In the genomic region with DNA sequence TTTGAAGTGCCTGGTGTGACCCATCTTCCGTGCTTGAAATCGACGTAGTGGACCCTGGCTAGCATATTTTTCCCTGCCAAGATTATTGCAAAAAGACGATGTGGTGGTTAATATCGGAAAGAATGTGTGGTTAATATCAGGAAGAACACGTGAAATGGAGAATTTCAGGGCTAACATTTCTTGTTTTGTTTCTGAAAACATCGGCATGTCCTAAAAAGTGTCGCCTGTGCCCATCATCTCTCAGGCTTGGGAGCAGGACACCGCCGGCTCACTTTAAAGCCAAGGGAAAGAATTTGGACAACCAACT, we compare ENCODE assay signal across 9 cellular contexts. TPM values are rescaled to one million over a fixed set of nuclear protein-coding genes. Genes with fewer than 3 reads are reported as not detected.
DNase-seq lines count a peak whose midpoint lies in the region; ATAC-seq, FAIRE-seq and TF ChIP-seq lines count a peak whose summit lies in the region.
"Had no signal": no experiment of that assay in that cellular context is flagged by ENCODE, and none has a peak within 500 bp of the region (broad histone marks: within the 10 kb centered on the region; RNA-seq: fewer than 3 reads in every experiment).

No MANE protein-coding gene starts in this region.

- H3K27me3 ChIP-seq in SK-N-SH (ENCODE audit: insufficient read depth), result no peaks in the 10 kb centered on the region
- H3K27me3 ChIP-seq in keratinocyte (ENCODE audit: control insufficient read depth, extremely low read depth, insufficient read depth, low read length), result no peaks in the 10 kb centered on the region
- H3K27me3 ChIP-seq in subcutaneous abdominal adipose tissue (ENCODE audit: control insufficient read depth in 5 of 5, insufficient read depth in 4 of 5, low read length in 5 of 5), result no peaks in the 10 kb centered on the region

- H4K20me1 ChIP-seq in SK-N-SH (ENCODE audit: insufficient read depth), result no peaks in the 10 kb centered on the region
- H4K20me1 ChIP-seq in keratinocyte (ENCODE audit: control insufficient read depth, extremely low read depth, insufficient read depth, low read length), result no peaks in the 10 kb centered on the region

- H3K9me3 Mint-ChIP-seq in activated T-helper 17 cell treated with anti-CD3 and anti-CD28 coated beads, Interleukin-2, amount 50 U/mL, for 72 hours, result no peaks in the 10 kb centered on the region

- H3K79me2 ChIP-seq in SK-N-SH (ENCODE audit: insufficient read depth), result no peaks in the 10 kb centered on the region
- H3K79me2 ChIP-seq in keratinocyte (ENCODE audit: control insufficient read depth, insufficient read depth, low read length), result no peaks in the 10 kb centered on the region

- H3K27ac ChIP-seq in SK-N-SH (ENCODE audit: low read depth in 2 of 2, low read length in 1 of 2), result peak overlapping the region; percentile 56 to 74; a peak in 3 of 4 replicates
- no peak overlapping the region for H3K27ac ChIP-seq in keratinocyte (ENCODE audit: control insufficient read depth, insufficient read depth, low read length)
- peak overlapping the region; percentile 40 for H3K27ac ChIP-seq in subcutaneous abdominal adipose tissue (ENCODE audit: low read depth, low read length)

- H3K4me1 ChIP-seq in SK-N-SH (ENCODE audit: control insufficient read depth in 1 of 2, insufficient read depth in 2 of 2, low read depth in 1 of 2, low read length in 1 of 2) (peaks cover 7 to 21% of the 10 kb centered on the region in 2 experiments), keratinocyte (ENCODE audit: control insufficient read depth, extremely low read depth, insufficient read depth, low read length) (peaks cover 9% of the 10 kb centered on the region), subcutaneous abdominal adipose tissue (ENCODE audit: control insufficient read depth in 5 of 5, insufficient read depth in 5 of 5, low read length in 5 of 5) (peaks cover 4 to 29% (median 24%) of the 10 kb centered on the region in 5 donors)

- no peak for TF ChIP-seq CTCF in SK-N-SH (IDR thresholded peaks at IDR 0.05)
- no peak for TF ChIP-seq CTCF in keratinocyte (optimal IDR thresholded peaks at IDR 0.05 in 1 of 3, IDR thresholded peaks at IDR 0.05 in 1 of 3, conservative IDR thresholded peaks at IDR 0.05 in 1 of 3; ENCODE audit: extremely low read depth in 1 of 3, insufficient read depth in 2 of 3, low read length in 3 of 3)
- TF ChIP-seq CTCF in D721Med (IDR thresholded peaks at IDR 0.05; ENCODE audit: insufficient read depth, missing control alignments), result no peak

- peaks cover 14% of the 10 kb centered on the region for H3F3A ChIP-seq in SK-N-SH (replicated peaks; ENCODE audit: insufficient read depth)

- WGBS in SK-N-SH (ENCODE audit: low lambda C conversion rate), result 12% methylated on average over 10 of the region's 10 CpGs

- no peak for TF ChIP-seq EP300 in SK-N-SH (IDR thresholded peaks at IDR 0.05; ENCODE audit: borderline replicate concordance in 1 of 2, low read depth in 1 of 2, low read length in 1 of 2)

- CTCF ChIA-PET in SK-N-SH (lab: Yijun Ruan, JAX), result interaction anchor here (0.6 to 35.7 kb wide), 36 partner anchors 8 to 226 kb away, joined by 3 to 1216 read pairs (median 4); a partner anchor contains a TSS

- POLR2A ChIA-PET in SK-N-SH (lab: Yijun Ruan, JAX), result interaction anchor here (0.5 to 1.4 kb wide), 13 partner anchors 9 to 155 kb away, joined by 3 to 13 read pairs (median 5); a partner anchor contains a TSS

- peak overlapping the region; percentile 72 to 87 for H3K4me3 ChIP-seq in SK-N-SH (ENCODE audit: low read depth in 2 of 2, low read length in 1 of 2)
- H3K4me3 ChIP-seq in keratinocyte (ENCODE audit: control insufficient read depth in 2 of 3, extremely low read depth in 1 of 3, insufficient read depth in 2 of 3, low read depth in 1 of 3, low read length in 3 of 3), result peak overlapping the region; percentile 55 to 87 (median 70)
- H3K4me3 ChIP-seq in subcutaneous abdominal adipose tissue (ENCODE audit: low read depth in 1 of 5, low read length in 5 of 5), result peak overlapping the region; percentile 53 to 69 (median 65)

- ATAC-seq in SK-N-SH treated with all-trans-retinoic acid at 6 μM for 48 hours, result no peak
- no peak for ATAC-seq in activated T-helper 17 cell treated with anti-CD3 and anti-CD28 coated beads, Interleukin-2, amount 50 U/mL, for 72 hours (replicated peaks)

- H3K9me2 ChIP-seq in SK-N-SH, result no peaks in the 10 kb centered on the region

- dilution Hi-C loops in keratinocyte (cut with MboI; ENCODE audit: extremely low pct_ligation_motif_present, low sequenced_read_pairs), result no loop called here

- peak overlapping the region; percentile 99 for H3K4me2 ChIP-seq in SK-N-SH
- peak overlapping the region; percentile 96 for H3K4me2 ChIP-seq in keratinocyte (ENCODE audit: control insufficient read depth, extremely low read depth, insufficient read depth, low read depth, low read length)

- peak; percentile 66 for FAIRE-seq in keratinocyte (lab: Jason Lieb, UNC)
- no peak for FAIRE-seq in D721Med (lab: Jason Lieb, UNC)
- no peak for FAIRE-seq in GM12891 (lab: Jason Lieb, UNC)
- FAIRE-seq: islet of Langerhans had no signal

- TF ChIP-seq RAD21 in SK-N-SH (IDR thresholded peaks at IDR 0.05; ENCODE audit: low read length), result no peak

- peak overlapping the region; percentile 64 for H3K27ac Mint-ChIP-seq in activated T-helper 17 cell treated with anti-CD3 and anti-CD28 coated beads, Interleukin-2, amount 50 U/mL, for 72 hours

- H3K9me3 ChIP-seq in SK-N-SH (no peaks in the 10 kb centered on the region), keratinocyte (ENCODE audit: control insufficient read depth, low read depth, low read length) (no peaks in the 10 kb centered on the region), subcutaneous abdominal adipose tissue (ENCODE audit: control insufficient read depth in 5 of 5, low read length in 5 of 5) (no peaks in the 10 kb centered on the region)

- no peak for TF ChIP-seq POLR2A in GM12891 (IDR thresholded peaks at IDR 0.05; ENCODE audit: low read depth, low read length)

- no peaks in the 10 kb centered on the region for H3K27me3 Mint-ChIP-seq in activated T-helper 17 cell treated with anti-CD3 and anti-CD28 coated beads, Interleukin-2, amount 50 U/mL, for 72 hours

- no peaks in the 10 kb centered on the region for H3K36me3 Mint-ChIP-seq in activated T-helper 17 cell treated with anti-CD3 and anti-CD28 coated beads, Interleukin-2, amount 50 U/mL, for 72 hours (ENCODE audit: low read depth)

- peaks cover 15% of the 10 kb centered on the region for H3K4me1 Mint-ChIP-seq in activated T-helper 17 cell treated with anti-CD3 and anti-CD28 coated beads, Interleukin-2, amount 50 U/mL, for 72 hours

- no peaks in the 10 kb centered on the region for H3K9me1 ChIP-seq in keratinocyte (ENCODE audit: control insufficient read depth, extremely low read depth, insufficient read depth, low read length)

- no peak overlapping the region for H3K9ac ChIP-seq in SK-N-SH
- peak overlapping the region; percentile 78 for H3K9ac ChIP-seq in keratinocyte (ENCODE audit: control insufficient read depth, extremely low read depth, insufficient read depth, low read length)
- peak overlapping the region in 2 of 5 donors; percentile 14 to 48 for H3K9ac ChIP-seq in subcutaneous abdominal adipose tissue (ENCODE audit: low read length in 5 of 5)

- H2AFZ ChIP-seq in SK-N-SH (ENCODE audit: low read depth) (peak overlapping the region; percentile 67; the same call in 1 of the 2 replicates), keratinocyte (ENCODE audit: control insufficient read depth, low read length) (peak overlapping the region; percentile 73)

- H3K36me3 ChIP-seq in SK-N-SH (replicated peaks in 1 of 2; ENCODE audit: control insufficient read depth in 1 of 2, insufficient read depth in 2 of 2, low read length in 1 of 2) (peaks cover 3 to 8% of the 10 kb centered on the region in 2 experiments), keratinocyte (ENCODE audit: control insufficient read depth in 2 of 2, extremely low read depth in 1 of 2, insufficient read depth in 2 of 2, low read length in 2 of 2) (peaks cover 1 to 4% of the 10 kb centered on the region in 2 experiments), subcutaneous abdominal adipose tissue (ENCODE audit: control insufficient read depth in 5 of 5, insufficient read depth in 5 of 5, low read length in 5 of 5) (peaks cover 0 to 3% (median 0%) of the 10 kb centered on the region in 5 donors)

- peak overlapping the region; percentile 87 for H3K4me3 Mint-ChIP-seq in activated T-helper 17 cell treated with anti-CD3 and anti-CD28 coated beads, Interleukin-2, amount 50 U/mL, for 72 hours

- no peak for DNase-seq in SK-N-SH
- DNase-seq in keratinocyte (ENCODE audit: low read depth, low spot score), result no peak
- DNase-seq in D721Med (ENCODE audit: insufficient read length, low spot score), result no peak
- no peak for DNase-seq in kidney glomerular epithelial cell (lab: John Stamatoyannopoulos, UW)
- no peak for DNase-seq in GM12891 (ENCODE audit: insufficient read length, low spot score)

RNA-seq across cellular contexts. Expression of a gene that starts 0.3 kb away (rescaled TPM):
- polyA plus RNA-seq in SK-N-SH (2012; rRNA removed) (153 and 190 TPM in 2 replicates), keratinocyte (45.4 to 73.6 TPM (median 64.0 TPM) in 3 replicates)
- polyA plus RNA-seq in SK-N-SH (2012; cell fraction: cytosol; rRNA removed), result 75.6 and 113 TPM in 2 replicates
- polyA plus RNA-seq in SK-N-SH (2012; cell fraction: nucleus; rRNA removed), result 168 and 433 TPM in 2 replicates
- total RNA-seq in activated T-helper 17 cell treated with anti-CD3 and anti-CD28 coated beads, Interleukin-2, amount 50 U/mL, for 72 hours, result 10 to 100 TPM; 63.1 to 91.0 TPM
- polyA plus RNA-seq in keratinocyte (2011; ENCODE audit: low read depth), result 10.2 TPM
- 59.0 and 103 TPM in 2 replicates for polyA plus RNA-seq in keratinocyte (2011; cell fraction: cytosol; rRNA removed)
- polyA plus RNA-seq in keratinocyte (2011; cell fraction: nucleus; rRNA removed), result 51.5 and 77.5 TPM in 2 replicates
- polyA plus RNA-seq in keratinocyte (2012; ENCODE audit: low replicate concordance), result 62.1 and 118 TPM in 2 replicates
- polyA minus RNA-seq in keratinocyte, result 39.1 to 83.3 TPM (median 62.9 TPM) in 3 replicates
- polyA minus RNA-seq in keratinocyte (2011; cell fraction: cytosol; rRNA and poly(A)+ RNA removed), result 41.8 TPM
- polyA minus RNA-seq in keratinocyte (2011; cell fraction: nucleus; rRNA and poly(A)+ RNA removed), result 12.2 and 13.9 TPM in 2 replicates
- 40.2 TPM for polyA plus RNA-seq in GM12891 (2012; ENCODE audit: low read depth, missing spikeins)

RNA-seq across cellular contexts. Expression of a gene that starts 6.4 kb away (rescaled TPM):
- polyA plus RNA-seq in SK-N-SH (2012; rRNA removed) (69.9 and 83.6 TPM in 2 replicates), keratinocyte (10.2 to 23.0 TPM (median 12.3 TPM) in 3 replicates)
- polyA plus RNA-seq in SK-N-SH (2012; cell fraction: cytosol; rRNA removed), result 34.1 and 51.7 TPM in 2 replicates
- 103 and 145 TPM in 2 replicates for polyA plus RNA-seq in SK-N-SH (2012; cell fraction: nucleus; rRNA removed)
- total RNA-seq in activated T-helper 17 cell treated with anti-CD3 and anti-CD28 coated beads, Interleukin-2, amount 50 U/mL, for 72 hours, result 1 to 10 TPM; 6.6 to 7.7 TPM
- 1.6 TPM for polyA plus RNA-seq in keratinocyte (2011; ENCODE audit: low read depth)
- 8.5 and 23.2 TPM in 2 replicates for polyA plus RNA-seq in keratinocyte (2011; cell fraction: cytosol; rRNA removed)
- polyA plus RNA-seq in keratinocyte (2011; cell fraction: nucleus; rRNA removed), result 8.9 and 15.0 TPM in 2 replicates
- 4.1 and 10.1 TPM in 2 replicates for polyA plus RNA-seq in keratinocyte (2012; ENCODE audit: low replicate concordance)
- 3.7 to 34.6 TPM (median 7.4 TPM) in 3 replicates for polyA minus RNA-seq in keratinocyte
- polyA minus RNA-seq in keratinocyte (2011; cell fraction: cytosol; rRNA and poly(A)+ RNA removed), result 31.1 TPM
- 3.2 and 5.4 TPM in 2 replicates for polyA minus RNA-seq in keratinocyte (2011; cell fraction: nucleus; rRNA and poly(A)+ RNA removed)
- 3.3 TPM for polyA plus RNA-seq in GM12891 (2012; ENCODE audit: low read depth, missing spikeins)

RNA-seq across cellular contexts. Expression of a gene that starts 13.8 kb away (rescaled TPM):
- 54.4 and 68.6 TPM in 2 replicates for polyA plus RNA-seq in SK-N-SH (2012; rRNA removed)
- 22.9 and 37.2 TPM in 2 replicates for polyA plus RNA-seq in SK-N-SH (2012; cell fraction: cytosol; rRNA removed)
- polyA plus RNA-seq in SK-N-SH (2012; cell fraction: nucleus; rRNA removed), result 329 and 368 TPM in 2 replicates
- 10 to 100 TPM; 21.1 to 25.2 TPM for total RNA-seq in activated T-helper 17 cell treated with anti-CD3 and anti-CD28 coated beads, Interleukin-2, amount 50 U/mL, for 72 hours
- 10.2 to 25.3 TPM (median 13.6 TPM) in 3 replicates for polyA plus RNA-seq in keratinocyte
- polyA plus RNA-seq in keratinocyte (2011; ENCODE audit: low read depth), result 10.9 TPM
- 5.5 and 14.9 TPM in 2 replicates for polyA plus RNA-seq in keratinocyte (2011; cell fraction: cytosol; rRNA removed)
- 54.3 and 78.8 TPM in 2 replicates for polyA plus RNA-seq in keratinocyte (2011; cell fraction: nucleus; rRNA removed)
- 23.8 and 42.0 TPM in 2 replicates for polyA plus RNA-seq in keratinocyte (2012; ENCODE audit: low replicate concordance)
- 5.4 to 31.0 TPM (median 8.0 TPM) in 3 replicates for polyA minus RNA-seq in keratinocyte
- 21.1 TPM for polyA minus RNA-seq in keratinocyte (2011; cell fraction: cytosol; rRNA and poly(A)+ RNA removed)
- polyA minus RNA-seq in keratinocyte (2011; cell fraction: nucleus; rRNA and poly(A)+ RNA removed), result 18.7 and 21.1 TPM in 2 replicates
- polyA plus RNA-seq in GM12891 (2012; ENCODE audit: low read depth, missing spikeins), result 13.8 TPM

RNA-seq across cellular contexts. Expression of a gene that starts 13.9 kb away (rescaled TPM):
- polyA plus RNA-seq in SK-N-SH (2012; rRNA removed) (264 and 272 TPM in 2 replicates), keratinocyte (60.4 to 99.3 TPM (median 81.7 TPM) in 3 replicates)
- 79.9 and 147 TPM in 2 replicates for polyA plus RNA-seq in SK-N-SH (2012; cell fraction: cytosol; rRNA removed)
- 584 and 643 TPM in 2 replicates for polyA plus RNA-seq in SK-N-SH (2012; cell fraction: nucleus; rRNA removed)
- 10 to 100 TPM; 46.2 to 97.2 TPM for total RNA-seq in activated T-helper 17 cell treated with anti-CD3 and anti-CD28 coated beads, Interleukin-2, amount 50 U/mL, for 72 hours
- polyA plus RNA-seq in keratinocyte (2011; ENCODE audit: low read depth), result 45.3 TPM
- polyA plus RNA-seq in keratinocyte (2011; cell fraction: cytosol; rRNA removed), result 59.9 and 110 TPM in 2 replicates
- 99.2 and 130 TPM in 2 replicates for polyA plus RNA-seq in keratinocyte (2011; cell fraction: nucleus; rRNA removed)
- polyA plus RNA-seq in keratinocyte (2012; ENCODE audit: low replicate concordance), result 61.9 and 91.0 TPM in 2 replicates
- polyA minus RNA-seq in keratinocyte, result 85.7 to 144 TPM (median 96.6 TPM) in 3 replicates
- polyA minus RNA-seq in keratinocyte (2011; cell fraction: cytosol; rRNA and poly(A)+ RNA removed), result 154 TPM
- polyA minus RNA-seq in keratinocyte (2011; cell fraction: nucleus; rRNA and poly(A)+ RNA removed), result 36.0 and 44.9 TPM in 2 replicates
- polyA plus RNA-seq in GM12891 (2012; ENCODE audit: low read depth, missing spikeins), result 48.7 TPM

RNA-seq across cellular contexts. Expression of a gene that starts 14.7 kb away (rescaled TPM):
- polyA plus RNA-seq in SK-N-SH (2012; rRNA removed) (30.3 and 31.5 TPM in 2 replicates), keratinocyte (2.5 to 3.6 TPM (median 2.9 TPM) in 3 replicates)
- 9.3 and 14.9 TPM in 2 replicates for polyA plus RNA-seq in SK-N-SH (2012; cell fraction: cytosol; rRNA removed)
- 125 and 148 TPM in 2 replicates for polyA plus RNA-seq in SK-N-SH (2012; cell fraction: nucleus; rRNA removed)
- total RNA-seq in activated T-helper 17 cell treated with anti-CD3 and anti-CD28 coated beads, Interleukin-2, amount 50 U/mL, for 72 hours, result 10 to 100 TPM; 14.0 to 23.9 TPM
- polyA plus RNA-seq in keratinocyte (2011; ENCODE audit: low read depth), result 1.1 TPM
- polyA plus RNA-seq in keratinocyte (2011; cell fraction: cytosol; rRNA removed), result 0.61 and 1.4 TPM in 2 replicates
- polyA plus RNA-seq in keratinocyte (2011; cell fraction: nucleus; rRNA removed), result 5.7 and 7.1 TPM in 2 replicates
- 1.2 and 3.5 TPM in 2 replicates for polyA plus RNA-seq in keratinocyte (2012; ENCODE audit: low replicate concordance)
- polyA minus RNA-seq in keratinocyte, result 1.5 to 2.5 TPM (median 2.3 TPM) in 3 replicates
- polyA minus RNA-seq in keratinocyte (2011; cell fraction: cytosol; rRNA and poly(A)+ RNA removed), result 3.1 TPM
- polyA minus RNA-seq in keratinocyte (2011; cell fraction: nucleus; rRNA and poly(A)+ RNA removed), result 1.5 and 3.7 TPM in 2 replicates
- 8.5 TPM for polyA plus RNA-seq in GM12891 (2012; ENCODE audit: low read depth, missing spikeins)
